17 cellular contexts compared by ENCODE assay signal in genomic region chr3:7667774-7668173, GRCh38.
A peak's percentile ranks its signal among the peaks of the same experiment; 100 is the strongest.
DNase-seq lines count a peak whose midpoint lies in the region; ATAC-seq and TF ChIP-seq lines count a peak whose summit lies in the region.
"Had no signal": no experiment of that assay in that cellular context is flagged by ENCODE, and none has a peak within 500 bp of the region (broad histone marks: within the 10 kb centered on the region; RNA-seq: fewer than 3 reads in every experiment).

No MANE protein-coding gene starts in this region.

- peak overlapping the region; percentile 26 for H3K4me2 ChIP-seq in neural cell (ENCODE audit: low read length)

- peak overlapping the region; percentile 56 for H3K9ac ChIP-seq in neural cell (ENCODE audit: low read length)

- TF ChIP-seq CTCF in neural cell (IDR thresholded peaks at IDR 0.05; ENCODE audit: poor library complexity, severe bottlenecking), result no peak

- WGBS in aorta, 2 donors, result 43 to 88% methylated on average over 1 of the region's 1 CpG

- no peaks in the 10 kb centered on the region for H3F3A ChIP-seq in neural cell (ENCODE audit: insufficient read depth, low read length, poor library complexity, severe bottlenecking)

- H3K9me3 ChIP-seq in neural cell (ENCODE audit: low read length) (no peaks in the 10 kb centered on the region), aorta (ENCODE audit: control insufficient read depth, low read length) (no peaks in the 10 kb centered on the region)
- H3K9me3 ChIP-seq: BE2C had no signal

- TF ChIP-seq RAD21 in neural cell (conservative IDR thresholded peaks at IDR 0.05), result peak; percentile 39

- H3K79me2 ChIP-seq in neural cell (replicated peaks; ENCODE audit: insufficient read depth, low read length), result no peaks in the 10 kb centered on the region

- H3K36me3 ChIP-seq in neural cell (ENCODE audit: insufficient read depth, low read length) (no peaks in the 10 kb centered on the region), aorta (ENCODE audit: control insufficient read depth in 1 of 2, insufficient read depth in 2 of 2, low read length in 1 of 2) (no peaks in the 10 kb centered on the region)
- H3K36me3 ChIP-seq: BE2C had no signal

- ATAC-seq in aorta (ENCODE audit: low FRiP score), result no peak
- ATAC-seq: Panc1 had no signal

- H3K27ac ChIP-seq in neural cell (ENCODE audit: low read length), result peak overlapping the region; percentile 93
- no peak overlapping the region for H3K27ac ChIP-seq in aorta (ENCODE audit: low read depth in 1 of 2, low read length in 2 of 2)
- H3K27ac ChIP-seq: HL-60, RWPE1 had no signal

- intact Hi-C loops in aorta (cut with DNase I), result no loop called here

- H3K4me1 ChIP-seq in aorta (ENCODE audit: control insufficient read depth in 1 of 2, insufficient read depth in 2 of 2, low read length in 2 of 2), result no peaks in the 10 kb centered on the region
- H3K4me1 ChIP-seq: BE2C had no signal

- peak; percentile 79 for TF ChIP-seq EP300 in neural cell (conservative IDR thresholded peaks at IDR 0.05; ENCODE audit: poor library complexity, severe bottlenecking)

- H3K9me2 ChIP-seq in neural cell (ENCODE audit: insufficient read depth, low read length), result no peaks in the 10 kb centered on the region

- H4K20me1 ChIP-seq in neural cell (ENCODE audit: insufficient read depth), result no peaks in the 10 kb centered on the region

- DNase-seq in NCI-H1105 (lab: John Stamatoyannopoulos, UW) (peak; percentile 21), NCI-H146 (lab: John Stamatoyannopoulos, UW) (peak; percentile 96), NCI-H748 (lab: John Stamatoyannopoulos, UW; ENCODE audit: unreplicated experiment) (peak; percentile 90), 8988T (no peak), aorta (no peak), NCI-H1092 (lab: John Stamatoyannopoulos, UW) (no peak)
- DNase-seq: BE2C, Karpas-422, NCI-H1694 treated with DMSO at 0.1 percent for 48 hours, NCI-H2081 treated with DMSO at 0.1 percent for 48 hours, NCI-H82, SHP77, T-helper 1 cell had no signal

- peak overlapping the region; percentile 18 for H2AFZ ChIP-seq in neural cell (ENCODE audit: low read depth, low read length)

- H3K27me3 ChIP-seq in neural cell (ENCODE audit: insufficient read depth, low read depth, low read length) (no peaks in the 10 kb centered on the region), aorta (ENCODE audit: control insufficient read depth in 1 of 2, insufficient read depth in 2 of 2, low read length in 1 of 2) (no peaks in the 10 kb centered on the region)
- H3K27me3 ChIP-seq: BE2C had no signal

- H3K4me3 ChIP-seq in neural cell (ENCODE audit: low read length) (peak overlapping the region; percentile 45), aorta (ENCODE audit: low read length in 2 of 2) (no peak overlapping the region)

TF ChIP-seq in neural cell, 6 proteins besides CTCF, POLR2A, EP300 and RAD21:
- TF ChIP-seq REST (IDR thresholded peaks at IDR 0.05; ENCODE audit: borderline replicate concordance) (peak; percentile 70), TAF1 (IDR thresholded peaks at IDR 0.05; ENCODE audit: low read depth) (no peak), EZH2 (IDR thresholded peaks at IDR 0.05; ENCODE audit: borderline replicate concordance, insufficient read depth, low read length, poor library complexity, severe bottlenecking) (no peak), MXI1 (conservative IDR thresholded peaks at IDR 0.05; ENCODE audit: poor library complexity, severe bottlenecking) (no peak), SMC3 (conservative IDR thresholded peaks at IDR 0.05; ENCODE audit: poor library complexity) (peak; percentile 43), POLR2AphosphoS5 (IDR thresholded peaks at IDR 0.05) (peak; percentile 47)

Comparison
In these comparisons a context has a peak if more than half of its experiments do, and no peak if none do; other contexts are left out.
1. DNase-seq: peak in NCI-H1105 (single experiment), NCI-H146 (single experiment) and NCI-H748 (single experiment); none in 8988T (single experiment), aorta (0 of 2) and NCI-H1092 (single experiment).